ENCODE assay signal across 20 cellular contexts in genomic region chr17:19258371-19258770, GRCh38. TPM values are rescaled to one million over a fixed set of nuclear protein-coding genes. Genes with fewer than 3 reads are reported as not detected.
A peak's percentile ranks its signal among the peaks of the same experiment; 100 is the strongest.
DNase-seq lines count a peak whose midpoint lies in the region; TF ChIP-seq lines count a peak whose summit lies in the region.
"Had no signal": no experiment of that assay in that cellular context is flagged by ENCODE, and none has a peak within 500 bp of the region (broad histone marks: within the 10 kb centered on the region; RNA-seq: fewer than 3 reads in every experiment).

No MANE protein-coding gene starts in this region.

- DNase-seq in dorsolateral prefrontal cortex, result no peak
- DNase-seq in lung microvascular endothelial cell (ENCODE audit: low read depth in 2 of 2), result peak; percentile 13 to 59
- no peak for DNase-seq in uterus
- no peak for DNase-seq in glomerular visceral epithelial cell (ENCODE audit: extremely low spot score)
- no peak for DNase-seq in activated CD4-positive, alpha-beta memory T cell treated with anti-CD3 and anti-CD28 coated beads, Interleukin-2, amount 10 ng/mL, durations not matched to agents 7 days and 5 days
- DNase-seq in NCI-H146 treated with DMSO at 0.1 percent for 48 hours (lab: John Stamatoyannopoulos, UW; ENCODE audit: unreplicated experiment), result no peak
- DNase-seq: Calu3, DND-41, GM23248, HCEC 1CT, Karpas-422, NCI-H1092, NCI-H1417 treated with DMSO at 0.1 percent for 48 hours, NCI-H187 treated with DMSO at 0.1 percent for 48 hours, NCI-H446, NCI-H524 treated with DMSO at 0.1 percent for 48 hours, NCI-H774, SIG-M5 had no signal

- TF ChIP-seq CTCF in dorsolateral prefrontal cortex (IDR thresholded peaks at IDR 0.05 in 54 of 56, conservative IDR thresholded peaks at IDR 0.05 in 2 of 56; ENCODE audit: low read depth in 1 of 56, partially characterized antibody in 56 of 56), result no peak
- no peak for TF ChIP-seq CTCF in uterus (IDR thresholded peaks at IDR 0.05)

- POLR2A ChIA-PET in activated CD4-positive, alpha-beta memory T cell treated with anti-CD3 and anti-CD28 coated beads, Interleukin-2, amount 10 ng/mL, durations not matched to agents 7 days and 5 days (lab: Charles Lee), result interaction anchor here (0.5 kb wide), 1 partner anchor 10 kb away, joined by 3 read pairs; no protein-coding TSS in a partner anchor

- no peak overlapping the region for H3K4me3 ChIP-seq in dorsolateral prefrontal cortex
- no peak overlapping the region for H3K4me3 ChIP-seq in uterus
- H3K4me3 ChIP-seq: GM23248, SK-N-MC had no signal

- no peaks in the 10 kb centered on the region for H3K9me3 ChIP-seq in uterus

- no peaks in the 10 kb centered on the region for H3K27me3 ChIP-seq in dorsolateral prefrontal cortex
- no peaks in the 10 kb centered on the region for H3K27me3 ChIP-seq in uterus

- no peaks in the 10 kb centered on the region for H3K36me3 ChIP-seq in uterus

- H3K9me3 Mint-ChIP-seq in activated CD4-positive, alpha-beta memory T cell treated with anti-CD3 and anti-CD28 coated beads, Interleukin-2, amount 10 ng/mL, durations not matched to agents 7 days and 5 days, result no peaks in the 10 kb centered on the region

- peaks cover 17% of the 10 kb centered on the region for H3K27me3 Mint-ChIP-seq in activated CD4-positive, alpha-beta memory T cell treated with anti-CD3 and anti-CD28 coated beads, Interleukin-2, amount 10 ng/mL, durations not matched to agents 7 days and 5 days

- CTCF ChIA-PET in activated CD4-positive, alpha-beta memory T cell treated with anti-CD3 and anti-CD28 coated beads, Interleukin-2, amount 10 ng/mL, durations not matched to agents 7 days and 5 days (lab: Charles Lee), result no interaction called here

- H3K27ac ChIP-seq in angular gyrus (ENCODE audit: low read depth, low read length) (peak overlapping the region; percentile 37), dorsolateral prefrontal cortex (peak overlapping the region in 55 of 59 donors; percentile 1 to 96 (median 69)), uterus (peak overlapping the region; percentile 22 to 53)
- H3K27ac ChIP-seq: GM23248, SK-N-MC had no signal

- TF ChIP-seq POLR2A in uterus (IDR thresholded peaks at IDR 0.05), result no peak

- H3K36me3 Mint-ChIP-seq in activated CD4-positive, alpha-beta memory T cell treated with anti-CD3 and anti-CD28 coated beads, Interleukin-2, amount 10 ng/mL, durations not matched to agents 7 days and 5 days (ENCODE audit: low read depth), result no peaks in the 10 kb centered on the region

- H3K4me1 Mint-ChIP-seq in activated CD4-positive, alpha-beta memory T cell treated with anti-CD3 and anti-CD28 coated beads, Interleukin-2, amount 10 ng/mL, durations not matched to agents 7 days and 5 days, result peaks cover 10% of the 10 kb centered on the region

- peaks cover 4 to 17% of the 10 kb centered on the region in 2 donors for H3K4me1 ChIP-seq in uterus

- no peak overlapping the region for H3K4me3 Mint-ChIP-seq in activated CD4-positive, alpha-beta memory T cell treated with anti-CD3 and anti-CD28 coated beads, Interleukin-2, amount 10 ng/mL, durations not matched to agents 7 days and 5 days

- intact Hi-C loops in dorsolateral prefrontal cortex (cut with DNase I) (no loop called here), uterus (cut with DNase I; ENCODE audit: low total_unique reads) (no loop called here)

- H3K27ac Mint-ChIP-seq in activated CD4-positive, alpha-beta memory T cell treated with anti-CD3 and anti-CD28 coated beads, Interleukin-2, amount 10 ng/mL, durations not matched to agents 7 days and 5 days, result no peak overlapping the region

RNA-seq across cellular contexts. Expression of gene EPN2, which starts 21.2 kb away (rescaled TPM):
- total RNA-seq in dorsolateral prefrontal cortex, result 100 to 1,000 TPM in 118 of 120 experiments, 10 to 100 TPM in 2; 94.3 to 278 (median 148) TPM
- total RNA-seq in lung microvascular endothelial cell, result 13.1 and 20.6 TPM in 2 replicates
- 100 to 1,000 TPM in 2 of 4 donors, 10 to 100 TPM in 2; 25.6 to 145 (median 84.1) TPM for total RNA-seq in uterus
- total RNA-seq in activated CD4-positive, alpha-beta memory T cell treated with anti-CD3 and anti-CD28 coated beads, Interleukin-2, amount 10 ng/mL, durations not matched to agents 7 days and 5 days, result 1 to 10 TPM; 6.3 to 7.7 TPM

Comparison
In these comparisons a context has a peak if more than half of its experiments do, and no peak if none do; other contexts are left out.
1. DNase-seq: peak in lung microvascular endothelial cell (2 of 2); none in dorsolateral prefrontal cortex (0 of 10), uterus (0 of 2), glomerular visceral epithelial cell (single experiment), activated CD4-positive, alpha-beta memory T cell treated with anti-CD3 and anti-CD28 coated beads, Interleukin-2, amount 10 ng/mL, durations not matched to agents 7 days and 5 days (single experiment) and NCI-H146 treated with DMSO at 0.1 percent for 48 hours (single experiment).
2. Peak in every context shown above with its lines, with median percentiles within 50 percentile points of each other: H3K27ac ChIP-seq.